ENCODE assay signal across 1 cellular context in the genomic region with DNA sequence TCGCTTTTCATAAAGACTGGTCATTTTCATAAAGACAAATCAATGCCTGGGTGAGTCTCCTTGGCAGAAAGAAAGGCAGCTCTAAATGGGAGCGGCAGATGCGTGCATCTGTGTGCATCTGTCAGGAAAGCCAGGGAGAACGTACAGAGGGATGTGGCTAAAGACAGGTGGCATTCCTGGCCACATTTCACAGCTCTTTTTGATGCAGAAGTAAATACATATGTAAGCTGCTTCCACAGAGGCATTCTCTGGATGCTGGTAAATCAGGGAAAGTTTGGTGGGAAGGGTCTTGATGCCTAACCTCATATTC.
TF ChIP-seq lines count a peak whose summit lies in the region.

No MANE protein-coding gene starts in this region.

TF ChIP-seq in IMR-90, 13 proteins besides CTCF, POLR2A, EP300 and RAD21 (continued from another document):
- no peak for TF ChIP-seq MAZ (IDR thresholded peaks at IDR 0.05; ENCODE audit: borderline replicate concordance, low read depth, low read length)
- TF ChIP-seq, protein P1, sequence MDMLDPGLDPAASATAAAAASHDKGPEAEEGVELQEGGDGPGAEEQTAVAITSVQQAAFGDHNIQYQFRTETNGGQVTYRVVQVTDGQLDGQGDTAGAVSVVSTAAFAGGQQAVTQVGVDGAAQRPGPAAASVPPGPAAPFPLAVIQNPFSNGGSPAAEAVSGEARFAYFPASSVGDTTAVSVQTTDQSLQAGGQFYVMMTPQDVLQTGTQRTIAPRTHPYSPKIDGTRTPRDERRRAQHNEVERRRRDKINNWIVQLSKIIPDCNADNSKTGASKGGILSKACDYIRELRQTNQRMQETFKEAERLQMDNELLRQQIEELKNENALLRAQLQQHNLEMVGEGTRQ (IDR thresholded peaks at IDR 0.05; ENCODE audit: low read depth, low read length): no peak
- no peak for TF ChIP-seq NFE2L2 (IDR thresholded peaks at IDR 0.05; ENCODE audit: low read depth, low read length)
- no peak for TF ChIP-seq SMC3 (IDR thresholded peaks at IDR 0.05; ENCODE audit: low read depth, low read length)
- no peak for TF ChIP-seq RCOR1 (IDR thresholded peaks at IDR 0.05; ENCODE audit: insufficient replicate concordance, low read length)
- no peak for TF ChIP-seq BHLHE40 (IDR thresholded peaks at IDR 0.05; ENCODE audit: low read depth, low read length)
